7 cellular contexts compared by ENCODE assay signal in the genomic region with DNA sequence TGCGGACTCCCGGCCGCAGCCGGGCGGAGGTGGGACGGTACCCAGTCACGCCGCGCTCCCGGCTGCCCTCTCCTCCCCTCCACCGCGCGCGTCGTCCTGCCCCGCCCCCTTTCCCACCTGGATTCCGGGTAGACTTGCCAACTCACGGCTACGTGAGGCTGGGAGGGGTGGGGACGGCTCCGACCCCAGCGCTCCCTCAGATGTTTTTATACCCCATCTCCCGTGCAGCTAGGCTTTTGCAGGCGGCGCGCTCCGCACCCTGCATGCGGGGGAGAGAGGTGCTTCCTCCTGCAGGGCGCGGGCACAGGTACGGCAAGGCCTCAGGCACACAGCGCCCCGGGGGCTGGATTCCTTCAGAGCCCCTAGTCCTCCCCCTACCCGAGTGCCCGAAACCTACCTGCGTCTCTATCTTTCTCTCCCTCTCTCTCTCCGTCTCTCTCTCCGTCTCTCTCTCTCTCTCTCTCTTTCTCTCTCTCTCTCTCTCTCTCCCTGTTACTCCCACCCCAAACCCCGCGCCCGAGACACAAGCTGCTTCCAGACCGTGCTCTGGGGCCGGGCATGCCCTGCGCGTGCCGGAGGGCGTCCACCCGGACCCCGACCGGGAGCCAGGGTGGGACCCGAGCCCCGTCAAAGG.
DNase-seq lines count a peak whose midpoint lies in the region; FAIRE-seq and TF ChIP-seq lines count a peak whose summit lies in the region.

No MANE protein-coding gene starts in this region.

- H3K4me3 ChIP-seq in WERI-Rb-1 (ENCODE audit: low read depth, low read length) = peak overlapping the region; percentile 52
- no peak overlapping the region for H3K4me3 ChIP-seq in endocrine pancreas (ENCODE audit: control insufficient read depth, insufficient read depth, low read length)

- H3K9me3 ChIP-seq in WERI-Rb-1 (ENCODE audit: severe bottlenecking) (no peaks in the 10 kb centered on the region), endocrine pancreas (ENCODE audit: control insufficient read depth, low read length) (no peaks in the 10 kb centered on the region)

- H3K9ac ChIP-seq in endocrine pancreas (ENCODE audit: control insufficient read depth, insufficient read depth, low read length) = peak overlapping the region; percentile 39

- FAIRE-seq in GM19239 (lab: Jason Lieb, UNC) = no peak

- H3K4me1 ChIP-seq in endocrine pancreas (ENCODE audit: control insufficient read depth, insufficient read depth, low read length) = no peaks in the 10 kb centered on the region

- DNase-seq in HuH-7.5 (ENCODE audit: low spot score) = peak; percentile 59
- DNase-seq in WERI-Rb-1 = peak; percentile 26
- peak in 30 of 56 donors; percentile 23 to 80 (median 44) for DNase-seq in nucleus accumbens (lab: John Stamatoyannopoulos, UW)
- no peak for DNase-seq in GM19239 (ENCODE audit: insufficient read length, low spot score)
- DNase-seq in ecto neural progenitor cell (ENCODE audit: low spot score) = no peak
- DNase-seq in NCI-H2081 treated with DMSO at 0.1 percent for 48 hours (lab: John Stamatoyannopoulos, UW) = no peak

- no peak for TF ChIP-seq CTCF in WERI-Rb-1 (IDR thresholded peaks at IDR 0.05; ENCODE audit: low read depth, low read length)

- H3K27me3 ChIP-seq in WERI-Rb-1 (ENCODE audit: insufficient read depth, low read depth, severe bottlenecking) (peaks cover 27% of the 10 kb centered on the region), endocrine pancreas (ENCODE audit: control insufficient read depth, insufficient read depth, low read length) (no peaks in the 10 kb centered on the region)

- no peak overlapping the region for H3K27ac ChIP-seq in WERI-Rb-1

- H3K36me3 ChIP-seq in WERI-Rb-1 (no peaks in the 10 kb centered on the region), endocrine pancreas (ENCODE audit: control insufficient read depth, insufficient read depth, low read length) (no peaks in the 10 kb centered on the region)

Comparison
In these comparisons a context has a peak if more than half of its experiments do, and no peak if none do; other contexts are left out.
1. DNase-seq: peak in HuH-7.5 (single experiment), WERI-Rb-1 (single experiment) and nucleus accumbens (30 of 56); none in GM19239 (single experiment), ecto neural progenitor cell (single experiment) and NCI-H2081 treated with DMSO at 0.1 percent for 48 hours (single experiment).